12 cellular contexts compared by ENCODE assay signal in genomic region chr10:16948335-16948734, GRCh38.
DNase-seq lines count a peak whose midpoint lies in the region; ATAC-seq and TF ChIP-seq lines count a peak whose summit lies in the region.
"Had no signal": no experiment of that assay in that cellular context is flagged by ENCODE, and none has a peak within 500 bp of the region (broad histone marks: within the 10 kb centered on the region; RNA-seq: fewer than 3 reads in every experiment).

No MANE protein-coding gene starts in this region.

- POLR2A ChIA-PET in Panc1 (lab: Charles Lee), result interaction anchor here (0.6 kb wide), 1 partner anchor 84 kb away, joined by 7 read pairs; no protein-coding TSS in a partner anchor

- H3K27me3 Mint-ChIP-seq in activated T-cell treated with anti-CD3 and anti-CD28 coated beads, Interleukin-2, amount 50 U/mL, for 4 hours (ENCODE audit: low read depth), result no peaks in the 10 kb centered on the region
- no peaks in the 10 kb centered on the region for H3K27me3 Mint-ChIP-seq in activated T-cell treated with anti-CD3 and anti-CD28 coated beads, Interleukin-2, amount 50 U/mL, for 24 hours
- H3K27me3 Mint-ChIP-seq in natural killer cell treated with Interleukin-12 subunit alpha and Interleukin-12 subunit beta and Interleukin-15 and Interleukin-18, amount 100 ng/mL, for 72 hours, result no peaks in the 10 kb centered on the region

- H3K27me3 ChIP-seq in Panc1 (ENCODE audit: control insufficient read depth, insufficient read depth, low read length), result no peaks in the 10 kb centered on the region
- no peaks in the 10 kb centered on the region for H3K27me3 ChIP-seq in ascending aorta

- no peak for TF ChIP-seq POLR2A in erythroblast (IDR thresholded peaks at IDR 0.05; ENCODE audit: low read length)

- peaks cover 6% of the 10 kb centered on the region for H3K36me3 Mint-ChIP-seq in activated T-cell treated with anti-CD3 and anti-CD28 coated beads, Interleukin-2, amount 50 U/mL, for 4 hours (ENCODE audit: insufficient read depth)
- peaks cover 6% of the 10 kb centered on the region for H3K36me3 Mint-ChIP-seq in activated T-cell treated with anti-CD3 and anti-CD28 coated beads, Interleukin-2, amount 50 U/mL, for 24 hours (ENCODE audit: low read depth)
- H3K36me3 Mint-ChIP-seq in natural killer cell treated with Interleukin-12 subunit alpha and Interleukin-12 subunit beta and Interleukin-15 and Interleukin-18, amount 100 ng/mL, for 72 hours, result no peaks in the 10 kb centered on the region

- TF ChIP-seq CTCF in Panc1 (IDR thresholded peaks at IDR 0.05), result no peak
- no peak for TF ChIP-seq CTCF in ascending aorta (IDR thresholded peaks at IDR 0.05)

- H3K4me3 Mint-ChIP-seq in activated T-cell treated with anti-CD3 and anti-CD28 coated beads, Interleukin-2, amount 50 U/mL, for 4 hours, result no peak overlapping the region
- no peak overlapping the region for H3K4me3 Mint-ChIP-seq in activated T-cell treated with anti-CD3 and anti-CD28 coated beads, Interleukin-2, amount 50 U/mL, for 24 hours
- peak overlapping the region; percentile 14 for H3K4me3 Mint-ChIP-seq in natural killer cell treated with Interleukin-12 subunit alpha and Interleukin-12 subunit beta and Interleukin-15 and Interleukin-18, amount 100 ng/mL, for 72 hours

- H3K9me3 ChIP-seq in Panc1 (ENCODE audit: control insufficient read depth, insufficient read depth, low read depth, low read length) (no peaks in the 10 kb centered on the region), ascending aorta (no peaks in the 10 kb centered on the region)

- peak; percentile 28 for DNase-seq in activated T-cell treated with anti-CD3 and anti-CD28 coated beads, Interleukin-2, amount 50 U/mL, for 4 hours
- no peak for DNase-seq in activated T-cell treated with anti-CD3 and anti-CD28 coated beads, Interleukin-2, amount 50 U/mL, for 24 hours
- DNase-seq in Panc1 (ENCODE audit: low read depth, low spot score), result no peak
- peak; percentile 77 for DNase-seq in activated effector memory CD4-positive, alpha-beta T cell treated with anti-CD3 and anti-CD28 coated beads, Interleukin-2, amount 50 U/mL, for 16 hours
- DNase-seq in natural killer cell treated with Interleukin-12 subunit alpha and Interleukin-12 subunit beta and Interleukin-15 and Interleukin-18, amount 100 ng/mL, for 72 hours (ENCODE audit: low spot score), result no peak
- DNase-seq in erythroblast (lab: John Stamatoyannopoulos, UW), result no peak
- no peak for DNase-seq in NCI-H69 (lab: John Stamatoyannopoulos, UW)
- DNase-seq in ascending aorta (ENCODE audit: low spot score in 2 of 2), result no peak
- DNase-seq: amygdala, COR-L47, foreskin melanocyte, NCI-H2171 treated with DMSO at 0.1 percent for 48 hours had no signal

- ATAC-seq in activated T-cell treated with anti-CD3 and anti-CD28 coated beads, Interleukin-2, amount 50 U/mL, for 4 hours, result peak; percentile 30 to 67
- ATAC-seq in Panc1, result no peak
- ATAC-seq in natural killer cell treated with Interleukin-12 subunit alpha and Interleukin-12 subunit beta and Interleukin-15 and Interleukin-18, amount 100 ng/mL, for 72 hours, result no peak

- H3K4me1 ChIP-seq in Panc1 (ENCODE audit: control insufficient read depth, insufficient read depth, low read length) (peaks cover 20% of the 10 kb centered on the region), ascending aorta (peaks cover 2 to 22% of the 10 kb centered on the region in 2 donors)

- intact Hi-C loops in Panc1 (cut with micrococcal nuclease; ENCODE audit: unreplicated experiment) (no loop called here), ascending aorta (cut with DNase I) (loop anchor here (5.0 kb wide), 1 partner anchor 39 kb away; no protein-coding TSS in a partner anchor)

- peak overlapping the region; percentile 21; the same call in 1 of the 2 replicates for H3K27ac ChIP-seq in Panc1 (ENCODE audit: low read length)
- no peak overlapping the region for H3K27ac ChIP-seq in ascending aorta

- peaks cover 10% of the 10 kb centered on the region for H3K4me1 Mint-ChIP-seq in activated T-cell treated with anti-CD3 and anti-CD28 coated beads, Interleukin-2, amount 50 U/mL, for 4 hours (ENCODE audit: low read depth)
- peaks cover 36% of the 10 kb centered on the region for H3K4me1 Mint-ChIP-seq in activated T-cell treated with anti-CD3 and anti-CD28 coated beads, Interleukin-2, amount 50 U/mL, for 24 hours (ENCODE audit: low read depth)
- H3K4me1 Mint-ChIP-seq in natural killer cell treated with Interleukin-12 subunit alpha and Interleukin-12 subunit beta and Interleukin-15 and Interleukin-18, amount 100 ng/mL, for 72 hours (ENCODE audit: low read depth in 2 of 2), result peaks cover 6 to 9% of the 10 kb centered on the region in 2 donors

- no peak overlapping the region for H3K27ac Mint-ChIP-seq in activated T-cell treated with anti-CD3 and anti-CD28 coated beads, Interleukin-2, amount 50 U/mL, for 24 hours
- H3K27ac Mint-ChIP-seq in natural killer cell treated with Interleukin-12 subunit alpha and Interleukin-12 subunit beta and Interleukin-15 and Interleukin-18, amount 100 ng/mL, for 72 hours, result no peak overlapping the region

- CTCF ChIA-PET in Panc1 (lab: Charles Lee), result no interaction called here

- no peaks in the 10 kb centered on the region for H3K9me3 Mint-ChIP-seq in activated T-cell treated with anti-CD3 and anti-CD28 coated beads, Interleukin-2, amount 50 U/mL, for 4 hours
- no peaks in the 10 kb centered on the region for H3K9me3 Mint-ChIP-seq in activated T-cell treated with anti-CD3 and anti-CD28 coated beads, Interleukin-2, amount 50 U/mL, for 24 hours
- H3K9me3 Mint-ChIP-seq in natural killer cell treated with Interleukin-12 subunit alpha and Interleukin-12 subunit beta and Interleukin-15 and Interleukin-18, amount 100 ng/mL, for 72 hours, result no peaks in the 10 kb centered on the region

- no peaks in the 10 kb centered on the region for H3K36me3 ChIP-seq in Panc1 (ENCODE audit: control insufficient read depth, insufficient read depth, low read length)
- H3K36me3 ChIP-seq in ascending aorta, result no peaks in the 10 kb centered on the region

- H3K4me3 ChIP-seq in Panc1 (ENCODE audit: low read depth in 2 of 2, low read length in 2 of 2), result no peak overlapping the region
- H3K4me3 ChIP-seq in ascending aorta, result no peak overlapping the region

- in situ Hi-C loops in Panc1 (cut with HindIII; ENCODE audit: low pct_unique_long_range_greater_than_20kb, low sequenced_read_pairs), result no loop called here

- no TSS peak for BruUV-seq in Panc1 (replicated peaks; lab: Mats Ljungman, UMichigan)

Comparison
In these comparisons a context has a peak if more than half of its experiments do, and no peak if none do; other contexts are left out.
1. DNase-seq: peak in activated T-cell treated with anti-CD3 and anti-CD28 coated beads, Interleukin-2, amount 50 U/mL, for 4 hours (single experiment) and activated effector memory CD4-positive, alpha-beta T cell treated with anti-CD3 and anti-CD28 coated beads, Interleukin-2, amount 50 U/mL, for 16 hours (single experiment); none in activated T-cell treated with anti-CD3 and anti-CD28 coated beads, Interleukin-2, amount 50 U/mL, for 24 hours (single experiment), Panc1 (single experiment), natural killer cell treated with Interleukin-12 subunit alpha and Interleukin-12 subunit beta and Interleukin-15 and Interleukin-18, amount 100 ng/mL, for 72 hours (single experiment), erythroblast (0 of 2), NCI-H69 (single experiment) and ascending aorta (0 of 2).
2. ATAC-seq: peak in activated T-cell treated with anti-CD3 and anti-CD28 coated beads, Interleukin-2, amount 50 U/mL, for 4 hours (2 of 2); none in Panc1 (single experiment) and natural killer cell treated with Interleukin-12 subunit alpha and Interleukin-12 subunit beta and Interleukin-15 and Interleukin-18, amount 100 ng/mL, for 72 hours (0 of 2).